ENCODE assay signal across 8 cellular contexts in the genomic region with DNA sequence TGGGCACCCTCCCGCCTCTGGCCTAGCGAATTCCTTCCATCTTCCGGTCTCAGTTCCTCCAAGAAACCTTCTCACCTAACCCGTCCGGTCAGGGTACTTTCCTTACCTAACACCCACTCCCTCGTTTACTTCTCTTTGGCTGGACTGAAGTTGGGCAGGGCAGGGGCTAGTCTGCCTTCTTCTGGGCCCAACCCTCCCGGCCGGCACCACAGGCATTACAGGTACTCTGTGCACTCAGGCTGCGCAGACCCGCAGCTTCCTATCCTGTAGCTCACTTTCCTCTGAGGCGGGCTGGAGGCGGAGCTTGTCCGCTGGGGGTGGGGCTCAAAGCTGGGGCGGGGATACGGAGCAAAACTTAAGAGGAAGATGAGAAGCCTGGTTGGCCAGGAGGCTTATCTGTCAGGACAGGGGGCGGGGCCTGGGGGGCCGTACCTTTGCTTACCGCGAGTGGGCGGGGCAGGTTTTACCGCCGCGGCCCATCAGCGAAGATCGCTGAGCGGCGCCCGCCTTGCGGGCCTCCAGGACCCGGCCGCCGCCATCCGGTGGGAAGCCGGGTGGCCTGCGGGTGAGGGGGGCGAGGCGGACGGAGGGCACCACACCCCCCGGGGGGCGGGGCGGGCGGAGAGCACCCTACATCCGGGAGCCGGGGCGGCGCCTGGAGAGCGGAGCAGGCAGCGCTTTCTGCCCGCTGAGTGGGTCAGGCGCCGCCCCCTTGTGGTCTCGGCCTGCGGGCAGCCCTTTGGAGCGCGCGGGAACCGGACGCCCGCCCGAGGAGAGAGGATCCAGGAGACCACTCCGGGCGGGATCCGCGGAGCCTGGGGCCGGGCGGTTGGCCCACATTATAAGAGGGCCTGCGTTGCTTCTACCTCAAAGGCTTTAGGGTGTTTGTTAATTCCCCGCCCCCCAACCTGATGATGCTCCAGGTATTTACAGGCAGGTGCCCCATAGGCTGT. TPM values are rescaled to one million over a fixed set of nuclear protein-coding genes. Genes with fewer than 3 reads are reported as not detected.
A peak's percentile ranks its signal among the peaks of the same experiment; 100 is the strongest.
DNase-seq lines count a peak whose midpoint lies in the region; ATAC-seq, FAIRE-seq and TF ChIP-seq lines count a peak whose summit lies in the region.

No MANE protein-coding gene starts in this region.

- peaks cover 3% of the 10 kb centered on the region; the same call in 1 of the 2 replicates for H3F3A ChIP-seq in Loucy (ENCODE audit: low read depth)
- H3F3A ChIP-seq in neural cell (ENCODE audit: insufficient read depth, low read length, poor library complexity, severe bottlenecking), result no peaks in the 10 kb centered on the region

- H3K27ac Mint-ChIP-seq in stimulated activated naive CD8-positive, alpha-beta T cell treated with anti-CD3 and anti-CD28 coated beads, Interleukin-15, amount 100 ng/mL, for 72 hours, result peak overlapping the region; percentile 97 to 99

- H3K36me3 ChIP-seq in Loucy (ENCODE audit: insufficient read depth, low read length), result no peaks in the 10 kb centered on the region
- no peaks in the 10 kb centered on the region for H3K36me3 ChIP-seq in neural cell (ENCODE audit: insufficient read depth, low read length)

- no peaks in the 10 kb centered on the region for H3K27me3 Mint-ChIP-seq in stimulated activated naive CD8-positive, alpha-beta T cell treated with anti-CD3 and anti-CD28 coated beads, Interleukin-15, amount 100 ng/mL, for 72 hours

- peak; percentile 43 for TF ChIP-seq POLR2A in H54 (IDR thresholded peaks at IDR 0.05; ENCODE audit: low read depth, low read length)
- peak; percentile 70 for TF ChIP-seq POLR2A in Raji (IDR thresholded peaks at IDR 0.05; ENCODE audit: insufficient read depth, low read depth, low read length)

- no peaks in the 10 kb centered on the region for H3K9me3 Mint-ChIP-seq in stimulated activated naive CD8-positive, alpha-beta T cell treated with anti-CD3 and anti-CD28 coated beads, Interleukin-15, amount 100 ng/mL, for 72 hours

- peak; percentile 73 for FAIRE-seq in H54 (lab: Jason Lieb, UNC)

- peaks cover 13% of the 10 kb centered on the region for H3K4me1 ChIP-seq in Loucy (ENCODE audit: insufficient read depth, low read length, poor library complexity, severe bottlenecking)

- H3K4me3 ChIP-seq in Loucy (ENCODE audit: low read length, poor library complexity, severe bottlenecking) (peak overlapping the region; percentile 89), foreskin fibroblast (ENCODE audit: low read depth in 1 of 2, low read length in 2 of 2) (peak overlapping the region; percentile 52 to 55), neural cell (ENCODE audit: low read length) (peak overlapping the region; percentile 80)

- peak; percentile 68 for DNase-seq in ELR (ENCODE audit: low read depth)
- DNase-seq in H54 (ENCODE audit: insufficient read length, low spot score), result peak; percentile 73
- DNase-seq in activated effector memory CD4-positive, alpha-beta T cell treated with anti-CD3 and anti-CD28 coated beads, Interleukin-2, amount 50 U/mL, for 16 hours, result peak; percentile 99
- peak; percentile 79 to 92 for DNase-seq in foreskin fibroblast
- peak; percentile 98 to 99 for DNase-seq in stimulated activated naive CD8-positive, alpha-beta T cell treated with anti-CD3 and anti-CD28 coated beads, Interleukin-15, amount 100 ng/mL, for 72 hours

- peak overlapping the region; percentile 95 to 99 for H3K4me3 Mint-ChIP-seq in stimulated activated naive CD8-positive, alpha-beta T cell treated with anti-CD3 and anti-CD28 coated beads, Interleukin-15, amount 100 ng/mL, for 72 hours

- H3K27me3 ChIP-seq in Loucy (ENCODE audit: insufficient read depth, low read length, poor library complexity, severe bottlenecking) (no peaks in the 10 kb centered on the region), neural cell (ENCODE audit: insufficient read depth, low read depth, low read length) (no peaks in the 10 kb centered on the region)

- H4K20me1 ChIP-seq in Loucy (ENCODE audit: insufficient read depth, low read length, poor library complexity, severe bottlenecking), result no peaks in the 10 kb centered on the region
- no peaks in the 10 kb centered on the region for H4K20me1 ChIP-seq in neural cell (ENCODE audit: insufficient read depth)

- peak overlapping the region; percentile 83 for H3K9ac ChIP-seq in Loucy (ENCODE audit: low read depth, low read length, poor library complexity, severe bottlenecking)
- H3K9ac ChIP-seq in neural cell (ENCODE audit: low read length), result peak overlapping the region; percentile 80

- TF ChIP-seq CTCF in Loucy (conservative IDR thresholded peaks at IDR 0.05; ENCODE audit: low read length) (peak; percentile 25), foreskin fibroblast (IDR thresholded peaks at IDR 0.05; ENCODE audit: low read depth, low read length) (peak; percentile 27), neural cell (IDR thresholded peaks at IDR 0.05; ENCODE audit: poor library complexity, severe bottlenecking) (peak; percentile 67)

- peak; percentile 61 for TF ChIP-seq RAD21 in neural cell (conservative IDR thresholded peaks at IDR 0.05)

- H2AFZ ChIP-seq in Loucy (ENCODE audit: low read length) (peak overlapping the region; percentile 96), neural cell (ENCODE audit: low read depth, low read length) (peak overlapping the region; percentile 57)

- peak overlapping the region; percentile 45 for H3K27ac ChIP-seq in neural cell (ENCODE audit: low read length)

- peak; percentile 94 for ATAC-seq in stimulated activated naive CD8-positive, alpha-beta T cell treated with anti-CD3 and anti-CD28 coated beads, Interleukin-15, amount 100 ng/mL, for 72 hours

- peak overlapping the region; percentile 95 for H3K4me2 ChIP-seq in Loucy (ENCODE audit: low read depth, low read length, poor library complexity, severe bottlenecking)
- H3K4me2 ChIP-seq in neural cell (ENCODE audit: low read length), result peak overlapping the region; percentile 57

- H3K9me3 ChIP-seq in Loucy (ENCODE audit: insufficient read depth, low read depth, low read length), result no peaks in the 10 kb centered on the region
- H3K9me3 ChIP-seq in neural cell (ENCODE audit: low read length), result no peaks in the 10 kb centered on the region

- peaks cover 16% of the 10 kb centered on the region for H3K4me1 Mint-ChIP-seq in stimulated activated naive CD8-positive, alpha-beta T cell treated with anti-CD3 and anti-CD28 coated beads, Interleukin-15, amount 100 ng/mL, for 72 hours

- H3K9me2 ChIP-seq in Loucy (replicated peaks; ENCODE audit: low read depth, low read length), result no peaks in the 10 kb centered on the region
- H3K9me2 ChIP-seq in neural cell (ENCODE audit: insufficient read depth, low read length), result no peaks in the 10 kb centered on the region

- TF ChIP-seq EP300 in neural cell (conservative IDR thresholded peaks at IDR 0.05; ENCODE audit: poor library complexity, severe bottlenecking), result no peak

- H3K79me2 ChIP-seq in Loucy (ENCODE audit: insufficient read depth, low read length) (peaks cover 9% of the 10 kb centered on the region), neural cell (replicated peaks; ENCODE audit: insufficient read depth, low read length) (no peaks in the 10 kb centered on the region)

TF ChIP-seq in neural cell, 6 proteins besides CTCF, POLR2A, EP300 and RAD21:
- TF ChIP-seq MXI1 (conservative IDR thresholded peaks at IDR 0.05; ENCODE audit: poor library complexity, severe bottlenecking) (no peak), REST (IDR thresholded peaks at IDR 0.05; ENCODE audit: borderline replicate concordance) (peak; percentile 40), SMC3 (conservative IDR thresholded peaks at IDR 0.05; ENCODE audit: poor library complexity) (peak; percentile 67), TAF1 (IDR thresholded peaks at IDR 0.05; ENCODE audit: low read depth) (no peak), POLR2AphosphoS5 (IDR thresholded peaks at IDR 0.05) (peak; percentile 46), EZH2 (IDR thresholded peaks at IDR 0.05; ENCODE audit: borderline replicate concordance, insufficient read depth, low read length, poor library complexity, severe bottlenecking) (no peak)
TF ChIP-seq in neural cell: peak in this region for 3.

RNA-seq across cellular contexts. Expression of gene ZNF648, which starts 31.9 kb away (rescaled TPM):
- not detected in 2 replicates for polyA plus RNA-seq in neural cell
- 0.24 TPM in 1 of 2 replicates, not detected in the other for polyA minus RNA-seq in neural cell

Comparison
In these comparisons a context has a peak if more than half of its experiments do, and no peak if none do; other contexts are left out.
1. Peak in every context shown above with its lines: DNase-seq, ATAC-seq, H3K4me3 ChIP-seq and H3K27ac ChIP-seq.